8 cellular contexts compared by ENCODE assay signal in the genomic region with DNA sequence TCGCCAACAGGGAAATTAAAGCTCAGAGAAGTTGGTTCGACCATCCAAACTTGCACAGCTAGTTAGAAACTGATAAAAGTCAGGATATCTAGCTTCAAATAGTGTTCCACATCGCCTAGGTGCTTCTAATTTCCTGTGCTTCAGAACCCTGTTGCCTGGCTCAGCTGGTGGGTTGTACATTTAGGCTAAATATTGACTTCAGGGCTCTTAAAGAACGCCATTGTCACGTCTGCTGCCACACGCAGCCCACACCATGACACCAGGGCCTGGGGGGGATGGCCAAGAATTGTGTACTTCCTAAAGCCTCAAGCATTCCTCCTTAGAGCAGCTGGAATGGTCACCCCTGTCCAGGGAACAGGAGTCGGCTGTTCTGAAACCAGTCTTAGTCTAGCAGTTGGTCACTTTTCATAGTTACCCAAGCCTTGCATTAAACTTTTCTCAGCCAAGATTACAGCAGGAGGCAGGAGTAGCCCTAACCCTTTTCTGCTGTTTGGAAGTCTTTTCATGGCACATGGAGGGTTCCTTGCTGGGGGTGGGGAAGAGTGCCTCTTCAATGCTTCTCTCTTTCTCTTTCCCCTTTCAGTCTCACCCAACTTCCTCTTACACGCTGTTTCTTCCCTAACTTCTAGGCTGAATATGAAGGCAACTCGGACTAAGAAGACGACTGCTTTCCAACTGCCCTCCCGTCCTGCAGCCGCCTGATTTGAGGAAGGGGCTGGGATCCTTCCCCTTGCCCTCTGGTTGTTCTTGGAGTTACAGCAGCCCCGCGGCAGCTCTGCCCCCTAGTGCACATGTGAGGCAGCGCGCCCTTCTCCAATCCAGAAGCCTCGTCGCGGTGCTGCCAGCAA. TPM values are rescaled to one million over a fixed set of nuclear protein-coding genes. Genes with fewer than 3 reads are reported as not detected.
A peak's percentile ranks its signal among the peaks of the same experiment; 100 is the strongest.
DNase-seq lines count a peak whose midpoint lies in the region; ATAC-seq and TF ChIP-seq lines count a peak whose summit lies in the region.

No MANE protein-coding gene starts in this region.

- peak overlapping the region; percentile 98 for H2AFZ ChIP-seq in osteoblast (ENCODE audit: low read length)

- H3K27ac Mint-ChIP-seq in activated naive CD8-positive, alpha-beta T cell treated with anti-CD3 and anti-CD28 coated beads for 36 hours, result peak overlapping the region; percentile 74
- H3K27ac Mint-ChIP-seq in type B pancreatic cell, result peak overlapping the region; percentile 97

- peak; percentile 67 for DNase-seq in EL
- DNase-seq in LNCaP clone FGC (ENCODE audit: low read depth), result no peak
- peak; percentile 75 for DNase-seq in activated naive CD8-positive, alpha-beta T cell treated with anti-CD3 and anti-CD28 coated beads for 36 hours
- DNase-seq in Right ventricle myocardium inferior (ENCODE audit: missing footprints), result peak; percentile 92
- DNase-seq in osteoblast (ENCODE audit: insufficient read length, low spot score, missing footprints), result peak; percentile 89
- peak; percentile 85 for DNase-seq in type B pancreatic cell (ENCODE audit: extremely low spot score, unreplicated experiment)

- intact Hi-C loops in Right ventricle myocardium inferior (cut with DNase I), result loop anchor here (2.0 to 5.0 kb wide), 4 partner anchors 37 to 163 kb away; a partner anchor contains a TSS

- no peaks in the 10 kb centered on the region for H3K9me3 ChIP-seq in osteoblast (ENCODE audit: low read depth, low read length)

- no peaks in the 10 kb centered on the region for H4K20me1 ChIP-seq in osteoblast (ENCODE audit: insufficient read depth, low read length)

- peak overlapping the region; percentile 89 for H3K4me2 ChIP-seq in osteoblast (ENCODE audit: insufficient read depth, low read length)

- H3K79me2 ChIP-seq in osteoblast (ENCODE audit: insufficient read depth, low read length), result no peaks in the 10 kb centered on the region

- no peaks in the 10 kb centered on the region for H3K36me3 Mint-ChIP-seq in activated naive CD8-positive, alpha-beta T cell treated with anti-CD3 and anti-CD28 coated beads for 36 hours
- no peaks in the 10 kb centered on the region for H3K36me3 Mint-ChIP-seq in type B pancreatic cell

- peak overlapping the region; percentile 88 for H3K4me3 Mint-ChIP-seq in activated naive CD8-positive, alpha-beta T cell treated with anti-CD3 and anti-CD28 coated beads for 36 hours
- H3K4me3 Mint-ChIP-seq in type B pancreatic cell, result peak overlapping the region; percentile 88

- no peaks in the 10 kb centered on the region for H3K27me3 ChIP-seq in osteoblast (ENCODE audit: insufficient read depth, low read length)

- H3K4me1 ChIP-seq in osteoblast (ENCODE audit: insufficient read depth, low read length), result peaks cover 18% of the 10 kb centered on the region

- no peaks in the 10 kb centered on the region for H3K9me3 Mint-ChIP-seq in activated naive CD8-positive, alpha-beta T cell treated with anti-CD3 and anti-CD28 coated beads for 36 hours
- no peaks in the 10 kb centered on the region for H3K9me3 Mint-ChIP-seq in type B pancreatic cell

- no peaks in the 10 kb centered on the region for H3K36me3 ChIP-seq in osteoblast (ENCODE audit: insufficient read depth, low read length)

- ATAC-seq in SK-N-SH treated with all-trans-retinoic acid at 6 μM for 48 hours, result peak; percentile 59
- ATAC-seq in Right ventricle myocardium inferior, result peak; percentile 31
- ATAC-seq in GM21360 (IDR thresholded peaks at IDR 0.05; ENCODE audit: unreplicated experiment), result no peak

- TF ChIP-seq CTCF in LNCaP clone FGC (IDR thresholded peaks at IDR 0.05; ENCODE audit: control insufficient read depth, extremely low read depth, insufficient read depth) (peak; percentile 95), osteoblast (IDR thresholded peaks at IDR 0.05; ENCODE audit: extremely low read depth, low read depth, low read length) (peak; percentile 99), type B pancreatic cell (conservative IDR thresholded peaks at IDR 0.05) (peak; percentile 99)

- H3K4me1 Mint-ChIP-seq in activated naive CD8-positive, alpha-beta T cell treated with anti-CD3 and anti-CD28 coated beads for 36 hours, result peaks cover 19% of the 10 kb centered on the region
- peaks cover 37% of the 10 kb centered on the region for H3K4me1 Mint-ChIP-seq in type B pancreatic cell (ENCODE audit: unreplicated experiment)

- H3K27me3 Mint-ChIP-seq in activated naive CD8-positive, alpha-beta T cell treated with anti-CD3 and anti-CD28 coated beads for 36 hours, result no peaks in the 10 kb centered on the region
- no peaks in the 10 kb centered on the region for H3K27me3 Mint-ChIP-seq in type B pancreatic cell

- H3K4me3 ChIP-seq in LNCaP clone FGC (ENCODE audit: low read depth, low read length), result no peak overlapping the region; the same call in 1 of the 2 replicates
- peak overlapping the region; percentile 84 for H3K4me3 ChIP-seq in osteoblast (ENCODE audit: insufficient read depth, low read length)

- peak overlapping the region; percentile 99 for H3K27ac ChIP-seq in osteoblast (ENCODE audit: low read depth, low read length)

TF ChIP-seq in SK-N-SH treated with all-trans-retinoic acid at 6 μM for 48 hours, 23 proteins besides CTCF, POLR2A, EP300 and RAD21:
- no peak for TF ChIP-seq SNAI2 (CRISPR knock-in tag; IDR thresholded peaks at IDR 0.05)
- TF ChIP-seq OSR1 (CRISPR knock-in tag; IDR thresholded peaks at IDR 0.05), result no peak
- no peak for TF ChIP-seq GLIS3 (CRISPR knock-in tag; IDR thresholded peaks at IDR 0.05)
- 0 out of 2 replicates have a peak, but pooled peaks have one; percentile 34 for TF ChIP-seq CSDC2 (CRISPR knock-in tag; IDR thresholded peaks at IDR 0.05)
- TF ChIP-seq ZFP30 (CRISPR knock-in tag; IDR thresholded peaks at IDR 0.05), result no peak
- TF ChIP-seq, protein P1, sequence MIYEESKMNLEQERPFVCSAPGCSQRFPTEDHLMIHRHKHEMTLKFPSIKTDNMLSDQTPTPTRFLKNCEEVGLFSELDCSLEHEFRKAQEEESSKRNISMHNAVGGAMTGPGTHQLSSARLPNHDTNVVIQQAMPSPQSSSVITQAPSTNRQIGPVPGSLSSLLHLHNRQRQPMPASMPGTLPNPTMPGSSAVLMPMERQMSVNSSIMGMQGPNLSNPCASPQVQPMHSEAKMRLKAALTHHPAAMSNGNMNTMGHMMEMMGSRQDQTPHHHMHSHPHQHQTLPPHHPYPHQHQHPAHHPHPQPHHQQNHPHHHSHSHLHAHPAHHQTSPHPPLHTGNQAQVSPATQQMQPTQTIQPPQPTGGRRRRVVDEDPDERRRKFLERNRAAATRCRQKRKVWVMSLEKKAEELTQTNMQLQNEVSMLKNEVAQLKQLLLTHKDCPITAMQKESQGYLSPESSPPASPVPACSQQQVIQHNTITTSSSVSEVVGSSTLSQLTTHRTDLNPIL (CRISPR knock-in tag; IDR thresholded peaks at IDR 0.05; ENCODE audit: low read depth), result no peak

RNA-seq across cellular contexts. Expression of a gene that starts 17.1 kb away (rescaled TPM):
- 10 to 100 TPM; 19.5 to 20.0 TPM for total RNA-seq in activated naive CD8-positive, alpha-beta T cell treated with anti-CD3 and anti-CD28 coated beads for 36 hours
- total RNA-seq in Right ventricle myocardium inferior (9.5 TPM), osteoblast (42.3 and 63.6 TPM in 2 replicates), type B pancreatic cell (ENCODE audit: low replicate concordance) (214 and 974 TPM in 2 replicates)
